In genomic region chr21:44240842-44241241, GRCh38 we compare ENCODE assay signal across 9 cellular contexts. TPM values are rescaled to one million over a fixed set of nuclear protein-coding genes. Genes with fewer than 3 reads are reported as not detected.
DNase-seq lines count a peak whose midpoint lies in the region; ATAC-seq and TF ChIP-seq lines count a peak whose summit lies in the region.
"Not testable (repeated sequence)": the region's sequence is repeated elsewhere in the genome, so short reads cannot be mapped to it uniquely, and the experiment has no call there.
"Had no signal": no experiment of that assay in that cellular context is flagged by ENCODE, and none has a peak within 500 bp of the region (broad histone marks: within the 10 kb centered on the region; RNA-seq: fewer than 3 reads in every experiment).

Gene ICOSLG, minus strand, starts transcription at chr21:44240943. Its CDS starts 126 bp downstream, at chr21:44240817.

- CTCF ChIA-PET in WTC11 (lab: Charles Lee) = not testable (repeated sequence)

- not testable (repeated sequence) for H3K27ac ChIP-seq in lower lobe of right lung

- POLR2A ChIA-PET in WTC11 (lab: Charles Lee) = not testable (repeated sequence)

- not testable (repeated sequence) for H3K27me3 ChIP-seq in lower lobe of right lung (ENCODE audit: low read depth)

- H3K4me1 ChIP-seq in lower lobe of right lung = not testable (repeated sequence)

- H3K27ac Mint-ChIP-seq in WTC11; effector memory CD8-positive, alpha-beta T cell; stimulated activated naive CD8-positive, alpha-beta T cell treated with anti-CD3 and anti-CD28 coated beads, Interleukin-15, amount 100 ng/mL, for 72 hours: not testable (repeated sequence)

- DNase-seq in WTC11 (ENCODE audit: low spot score); effector memory CD8-positive, alpha-beta T cell; lower lobe of right lung; stimulated activated naive CD8-positive, alpha-beta T cell treated with anti-CD3 and anti-CD28 coated beads, Interleukin-15, amount 100 ng/mL, for 72 hours: not testable (repeated sequence)

- not testable (repeated sequence) for H3K4me1 Mint-ChIP-seq in WTC11; effector memory CD8-positive, alpha-beta T cell (ENCODE audit: low read depth in 2 of 2); stimulated activated naive CD8-positive, alpha-beta T cell treated with anti-CD3 and anti-CD28 coated beads, Interleukin-15, amount 100 ng/mL, for 72 hours

- H3K9me3 Mint-ChIP-seq in WTC11; effector memory CD8-positive, alpha-beta T cell; stimulated activated naive CD8-positive, alpha-beta T cell treated with anti-CD3 and anti-CD28 coated beads, Interleukin-15, amount 100 ng/mL, for 72 hours: not testable (repeated sequence)

- peak; percentile 54 for ATAC-seq in GM18498 (IDR thresholded peaks at IDR 0.05; ENCODE audit: unreplicated experiment)
- peak; percentile 39 for ATAC-seq in GM19452 (IDR thresholded peaks at IDR 0.05; ENCODE audit: unreplicated experiment)
- ATAC-seq in HG02623 (IDR thresholded peaks at IDR 0.05; ENCODE audit: unreplicated experiment) = peak; percentile 31
- ATAC-seq in HG03139 (IDR thresholded peaks at IDR 0.05; ENCODE audit: unreplicated experiment) = peak; percentile 38
- ATAC-seq in WTC11 = peak; percentile 54
- ATAC-seq in effector memory CD8-positive, alpha-beta T cell (replicated peaks) = peak; percentile 43
- ATAC-seq in lower lobe of right lung = peak; percentile 92 to 95
- peak; percentile 53 for ATAC-seq in stimulated activated naive CD8-positive, alpha-beta T cell treated with anti-CD3 and anti-CD28 coated beads, Interleukin-15, amount 100 ng/mL, for 72 hours

- H3K9me3 ChIP-seq in lower lobe of right lung = not testable (repeated sequence)

- H3K36me3 Mint-ChIP-seq in WTC11; effector memory CD8-positive, alpha-beta T cell (ENCODE audit: insufficient read depth): not testable (repeated sequence)

- TF ChIP-seq CTCF in WTC11 (IDR thresholded peaks at IDR 0.05); lower lobe of right lung (IDR thresholded peaks at IDR 0.05): not testable (repeated sequence)

- not testable (repeated sequence) for H3K4me3 Mint-ChIP-seq in WTC11; effector memory CD8-positive, alpha-beta T cell; stimulated activated naive CD8-positive, alpha-beta T cell treated with anti-CD3 and anti-CD28 coated beads, Interleukin-15, amount 100 ng/mL, for 72 hours

- intact Hi-C loops in lower lobe of right lung (cut with DNase I) = not testable (repeated sequence)

- not testable (repeated sequence) for H3K36me3 ChIP-seq in lower lobe of right lung

- H3K4me3 ChIP-seq in lower lobe of right lung = not testable (repeated sequence)

- H3K27me3 Mint-ChIP-seq in WTC11 (ENCODE audit: low read depth); effector memory CD8-positive, alpha-beta T cell; stimulated activated naive CD8-positive, alpha-beta T cell treated with anti-CD3 and anti-CD28 coated beads, Interleukin-15, amount 100 ng/mL, for 72 hours: not testable (repeated sequence)

RNA-seq across cellular contexts. Expression of gene ICOSLG, which starts in this region (rescaled TPM):
- 5.8 to 9.0 TPM (median 5.9 TPM) in 3 replicates for total RNA-seq in WTC11 (2021)
- total RNA-seq in lower lobe of right lung = 11.6 TPM
- total RNA-seq: SJCRH30 had no signal

Comparison
In these comparisons a context has a peak if more than half of its experiments do, and no peak if none do; other contexts are left out.
1. ATAC-seq: peak in every context shown above with its lines; median percentile 94 in lower lobe of right lung; 54 in GM18498; 54 in WTC11; 53 in stimulated activated naive CD8-positive, alpha-beta T cell treated with anti-CD3 and anti-CD28 coated beads, Interleukin-15, amount 100 ng/mL, for 72 hours; 43 in effector memory CD8-positive, alpha-beta T cell; 39 in GM19452; 38 in HG03139; 31 in HG02623.